ENCODE assay signal across 7 cellular contexts in genomic region chr7:25851332-25852248, GRCh38.
DNase-seq lines count a peak whose midpoint lies in the region; ATAC-seq, FAIRE-seq and TF ChIP-seq lines count a peak whose summit lies in the region.

No MANE protein-coding gene starts in this region.

- no peak for TF ChIP-seq EP300 in HepG2 (IDR thresholded peaks at IDR 0.05; ENCODE audit: low read depth in 2 of 2, low read length in 2 of 2)
- TF ChIP-seq EP300 in HepG2 (CRISPR knock-in tag; IDR thresholded peaks at IDR 0.05; ENCODE audit: borderline replicate concordance): no peak

- H3K4me1 ChIP-seq in HepG2 (ENCODE audit: insufficient read depth, low read length): peaks cover 47% of the 10 kb centered on the region

- no TSS peak for BruUV-seq in HepG2 (replicated peaks; lab: Mats Ljungman, UMichigan)

- no peaks in the 10 kb centered on the region for H3K9me3 ChIP-seq in HepG2 (ENCODE audit: low read length)

- POLR2A ChIA-PET in GM10248 (lab: Yijun Ruan, JAX): no interaction called here
- POLR2A ChIA-PET in HepG2 (lab: Yijun Ruan, JAX): no interaction called here

- peak overlapping the region in 1 of 3 experiments; percentile 50; a peak in 1 of 6 replicates for H3K4me3 ChIP-seq in HepG2 (replicated peaks in 1 of 3; ENCODE audit: insufficient read depth in 1 of 3, low read depth in 2 of 3, low read length in 3 of 3)

- peak; percentile 84 for FAIRE-seq in HepG2 (lab: Jason Lieb, UNC)

- peak overlapping the region; percentile 26 for H3K4me2 ChIP-seq in HepG2 (ENCODE audit: low read depth, low read length)

- intact Hi-C loops in HepG2 (cut with micrococcal nuclease; ENCODE audit: unreplicated experiment): loop anchor here (1.0 to 2.0 kb wide), 2 partner anchors 283 to 592 kb away; no protein-coding TSS in a partner anchor

- TF ChIP-seq CTCF in GM10248 (IDR thresholded peaks at IDR 0.05; ENCODE audit: control extremely low read depth, extremely low read depth, low read depth, missing control alignments) (peak; percentile 77), HepG2 (CRISPR knock-in tag; IDR thresholded peaks at IDR 0.05) (peak; percentile 84)

- in situ Hi-C loops in HepG2 (cut with HindIII; ENCODE audit: extremely low pct_ligation_motif_present, low pct_unique_long_range_greater_than_20kb): loop anchor here (5.0 to 10.0 kb wide), 4 partner anchors 137 to 594 kb away; no protein-coding TSS in a partner anchor

- TF ChIP-seq POLR2A in HepG2 (IDR thresholded peaks at IDR 0.05; ENCODE audit: insufficient read depth in 1 of 2, low read depth in 2 of 2, low read length in 2 of 2): no peak

- ATAC-seq in HG02840 (IDR thresholded peaks at IDR 0.05; ENCODE audit: low FRiP score, unreplicated experiment) (peak; percentile 68), HepG2 (peak; percentile 92)

- H3K79me2 ChIP-seq in HepG2 (ENCODE audit: insufficient read depth, low read length): no peaks in the 10 kb centered on the region

- DNase-seq in GM10248 (ENCODE audit: extremely low spot score) (peak; percentile 70), NCI-H2227 (lab: John Stamatoyannopoulos, UW; ENCODE audit: unreplicated experiment) (peak; percentile 88), dermis blood vessel endothelial cell (peak; percentile 63), HepG2 (ENCODE audit: low spot score) (peak; percentile 46)
- peak; percentile 14 for DNase-seq in activated CD4-positive, CD25-positive, alpha-beta regulatory T cell treated with anti-CD3 and anti-CD28 coated beads, Interleukin-2, amount 50 U/mL, for 16 hours (ENCODE audit: low read depth, low spot score)
- peak; percentile 55 for DNase-seq in stimulated activated CD4-positive, alpha-beta T cell treated with anti-CD3 and anti-CD28 coated beads, Interleukin-4, amount 100 ng/mL, for 1 hour

- CTCF ChIA-PET in GM10248 (lab: Yijun Ruan, JAX): interaction anchor here (0.8 to 3.5 kb wide), 29 partner anchors 8 to 1310 kb away, joined by 3 to 24 read pairs (median 4); no protein-coding TSS in a partner anchor
- CTCF ChIA-PET in HepG2 (lab: Yijun Ruan, JAX; ENCODE audit: low intra/inter-chr PET ratio, low total read pairs): interaction anchor here (0.9 to 2.1 kb wide), 4 partner anchors 131 to 592 kb away, joined by 3 to 13 read pairs (median 5); no protein-coding TSS in a partner anchor

- TF ChIP-seq RAD21 in HepG2 (CRISPR knock-in tag; IDR thresholded peaks at IDR 0.05): peak; percentile 69

- H3K27me3 ChIP-seq in HepG2 (ENCODE audit: control insufficient read depth in 1 of 2, insufficient read depth in 2 of 2, low read length in 2 of 2): peaks cover 2 to 63% of the 10 kb centered on the region in 2 experiments

- no peaks in the 10 kb centered on the region for H4K20me1 ChIP-seq in HepG2 (ENCODE audit: insufficient read depth, low read length)

- no peak overlapping the region for H2AFZ ChIP-seq in HepG2 (ENCODE audit: low read length)

- no peak overlapping the region for H3K9ac ChIP-seq in HepG2 (ENCODE audit: insufficient read depth, low read depth, low read length)

- H3K36me3 ChIP-seq in HepG2 (replicated peaks in 1 of 2; ENCODE audit: control insufficient read depth in 1 of 2, insufficient read depth in 2 of 2, low read length in 2 of 2): no peaks in the 10 kb centered on the region

- 40% methylated on average over 33 of the region's 34 CpGs for WGBS in HepG2 (ENCODE audit: low lambda C conversion rate)

- H3K27ac ChIP-seq in HepG2 (ENCODE audit: extremely low read length, insufficient read depth, low read length): no peak overlapping the region

TF ChIP-seq in HepG2, 621 proteins besides CTCF, POLR2A, EP300 and RAD21 (continues in another document):
- no peak for TF ChIP-seq AGO1 (IDR thresholded peaks at IDR 0.05; ENCODE audit: low read depth, low read length, poor library complexity, severe bottlenecking)
- peak; percentile 30; the same call in 1 of the 2 replicates for TF ChIP-seq ZFY (CRISPR knock-in tag; IDR thresholded peaks at IDR 0.05)
- TF ChIP-seq ZNF609 (CRISPR knock-in tag; IDR thresholded peaks at IDR 0.05; ENCODE audit: borderline replicate concordance): no peak
- TF ChIP-seq ZNF124 (CRISPR knock-in tag; IDR thresholded peaks at IDR 0.05): no peak
- TF ChIP-seq ZNF407 (CRISPR knock-in tag; IDR thresholded peaks at IDR 0.05; ENCODE audit: not compliant biosample characterization): peak; percentile 28
- 0 out of 2 replicates have a peak, but pooled peaks have one; percentile 36 for TF ChIP-seq SMC3 (IDR thresholded peaks at IDR 0.05; ENCODE audit: low read length)

Comparison
In these comparisons a context has a peak if more than half of its experiments do, and no peak if none do; other contexts are left out.
1. DNase-seq: peak in every context shown above with its lines; median percentile 88 in NCI-H2227; 70 in GM10248; 63 in dermis blood vessel endothelial cell; 55 in stimulated activated CD4-positive, alpha-beta T cell treated with anti-CD3 and anti-CD28 coated beads, Interleukin-4, amount 100 ng/mL, for 1 hour; 46 in HepG2; 14 in activated CD4-positive, CD25-positive, alpha-beta regulatory T cell treated with anti-CD3 and anti-CD28 coated beads, Interleukin-2, amount 50 U/mL, for 16 hours.